In genomic region chr4:88134536-88135361, GRCh38 we compare ENCODE assay signal across 17 cellular contexts. TPM values are rescaled to one million over a fixed set of nuclear protein-coding genes. Genes with fewer than 3 reads are reported as not detected.
DNase-seq lines count a peak whose midpoint lies in the region; ATAC-seq, FAIRE-seq and TF ChIP-seq lines count a peak whose summit lies in the region.
"Had no signal": no experiment of that assay in that cellular context is flagged by ENCODE, and none has a peak within 500 bp of the region (broad histone marks: within the 10 kb centered on the region; RNA-seq: fewer than 3 reads in every experiment).

No MANE protein-coding gene starts in this region.

- peak overlapping the region; percentile 42 for H4K91ac ChIP-seq in trophoblast cell (ENCODE audit: low read depth, low read length)

- H3K4me3 Mint-ChIP-seq in activated CD4-positive, alpha-beta T cell treated with anti-CD3 and anti-CD28 coated beads, Interleukin-2, amount 10 ng/mL, durations not matched to agents 24 days and 14 days, result no peak overlapping the region
- H3K4me3 Mint-ChIP-seq: CD4-positive, CD25-positive, alpha-beta regulatory T cell had no signal

- no peak overlapping the region for H4K12ac ChIP-seq in trophoblast cell (ENCODE audit: low read depth, low read length)

- whole genome bisulfite sequencing in HepG2 (ENCODE audit: low lambda C conversion rate), result 54% methylated on average over 3 of the region's 3 CpGs
- no CpG with 5 or more reads among the region's 3 CpGs for WGBS in trophoblast cell (ENCODE audit: extremely low coverage, insufficient coverage, insufficient read length)

- no peak for TF ChIP-seq CTCF in HepG2 (CRISPR knock-in tag; IDR thresholded peaks at IDR 0.05)

- CTCF ChIA-PET in HepG2 (lab: Yijun Ruan, JAX; ENCODE audit: low intra/inter-chr PET ratio, low total read pairs), result no interaction called here

- H3K9ac ChIP-seq in HepG2 (ENCODE audit: insufficient read depth, low read depth, low read length) (no peak overlapping the region), trophoblast cell (ENCODE audit: low read length) (no peak overlapping the region)
- H3K9ac ChIP-seq: BLaER1 treated with 17β-estradiol and CSF1 and Interleukin-3, amounts not matched to agents 10 nM and 100 nM had no signal

- H3K79me2 ChIP-seq in HepG2 (ENCODE audit: insufficient read depth, low read length) (no peaks in the 10 kb centered on the region), trophoblast cell (ENCODE audit: control insufficient read depth, insufficient read depth, low read length, poor library complexity) (peaks cover 2% of the 10 kb centered on the region)

- H2BK5ac ChIP-seq in trophoblast cell (ENCODE audit: low read depth, low read length, poor library complexity), result peak overlapping the region; percentile 53

- H3K4me1 ChIP-seq in HepG2 (ENCODE audit: insufficient read depth, low read length), result peaks cover 13% of the 10 kb centered on the region
- H3K4me1 ChIP-seq in trophoblast cell (ENCODE audit: control insufficient read depth in 1 of 2, insufficient read depth in 2 of 2, low read length in 2 of 2), result peaks cover 7 to 14% of the 10 kb centered on the region in 2 experiments

- H3K4me3 ChIP-seq in HepG2 (replicated peaks in 1 of 3; ENCODE audit: insufficient read depth in 1 of 3, low read depth in 2 of 3, low read length in 3 of 3) (no peak overlapping the region), trophoblast cell (ENCODE audit: low read depth, low read length) (no peak overlapping the region)
- H3K4me3 ChIP-seq: BLaER1 treated with 17β-estradiol and CSF1 and Interleukin-3, amounts not matched to agents 10 nM and 100 nM had no signal

- H3K27ac ChIP-seq in HepG2 (ENCODE audit: extremely low read length, insufficient read depth, low read length), result no peak overlapping the region
- no peak overlapping the region for H3K27ac ChIP-seq in trophoblast cell (ENCODE audit: low read depth, low read length)
- H3K27ac ChIP-seq: 22Rv1; BLaER1 treated with 17β-estradiol and CSF1 and Interleukin-3, amounts not matched to agents 10 nM and 100 nM had no signal

- peak overlapping the region; percentile 90 for H2BK12ac ChIP-seq in trophoblast cell (ENCODE audit: low read length)

- peaks cover 2% of the 10 kb centered on the region for H3K27me3 Mint-ChIP-seq in activated CD4-positive, alpha-beta T cell treated with anti-CD3 and anti-CD28 coated beads, Interleukin-2, amount 10 ng/mL, durations not matched to agents 24 days and 14 days
- H3K27me3 Mint-ChIP-seq: CD4-positive, CD25-positive, alpha-beta regulatory T cell had no signal

- H3K18ac ChIP-seq in trophoblast cell (ENCODE audit: low read length), result peak overlapping the region; percentile 72

- H2AFZ ChIP-seq in HepG2 (ENCODE audit: low read length), result no peak overlapping the region
- H2AFZ ChIP-seq in trophoblast cell (ENCODE audit: insufficient read depth, low read length, poor library complexity), result no peak overlapping the region

- H3K4me1 Mint-ChIP-seq in activated CD4-positive, alpha-beta T cell treated with anti-CD3 and anti-CD28 coated beads, Interleukin-2, amount 10 ng/mL, durations not matched to agents 24 days and 14 days, result no peaks in the 10 kb centered on the region
- H3K4me1 Mint-ChIP-seq: CD4-positive, CD25-positive, alpha-beta regulatory T cell had no signal

- H2AK5ac ChIP-seq in trophoblast cell (ENCODE audit: low read length), result peak overlapping the region; percentile 29

- POLR2A ChIA-PET in HepG2 (lab: Yijun Ruan, JAX), result no interaction called here

- no peak for TF ChIP-seq EP300 in HepG2 (IDR thresholded peaks at IDR 0.05; ENCODE audit: low read depth in 2 of 2, low read length in 2 of 2)
- TF ChIP-seq EP300 in HepG2 (CRISPR knock-in tag; IDR thresholded peaks at IDR 0.05; ENCODE audit: borderline replicate concordance), result no peak

- no peak overlapping the region for H3K27ac Mint-ChIP-seq in activated CD4-positive, alpha-beta T cell treated with anti-CD3 and anti-CD28 coated beads, Interleukin-2, amount 10 ng/mL, durations not matched to agents 24 days and 14 days
- H3K27ac Mint-ChIP-seq: CD4-positive, CD25-positive, alpha-beta regulatory T cell had no signal

- FAIRE-seq in HepG2 (lab: Jason Lieb, UNC), result no peak
- FAIRE-seq: GM12892, H54, HTR-8/SVneo had no signal

- DNase-seq in DMS53 (lab: John Stamatoyannopoulos, UW) (peak; percentile 3), DMS53 treated with DMSO at 0.1 percent for 48 hours (lab: John Stamatoyannopoulos, UW; ENCODE audit: unreplicated experiment) (no peak), HepG2 (ENCODE audit: low spot score) (no peak), trophoblast cell (no peak), AG20443 (ENCODE audit: low spot score) (no peak), NCI-H2171 treated with DMSO at 0.1 percent for 48 hours (lab: John Stamatoyannopoulos, UW) (no peak)
- no peak for DNase-seq in activated CD4-positive, alpha-beta T cell treated with anti-CD3 and anti-CD28 coated beads, Interleukin-2, amount 10 ng/mL, durations not matched to agents 24 days and 14 days
- DNase-seq: CD4-positive, CD25-positive, alpha-beta regulatory T cell; DND-41; GDM1 had no signal

- H3K27me3 ChIP-seq in HepG2 (ENCODE audit: control insufficient read depth in 1 of 2, insufficient read depth in 2 of 2, low read length in 2 of 2) (no peaks in the 10 kb centered on the region), trophoblast cell (ENCODE audit: insufficient read depth, low read length) (no peaks in the 10 kb centered on the region)
- H3K27me3 ChIP-seq: BLaER1 treated with 17β-estradiol and CSF1 and Interleukin-3, amounts not matched to agents 10 nM and 100 nM had no signal

- no peak overlapping the region for H3K14ac ChIP-seq in trophoblast cell (ENCODE audit: low read length)

- no peaks in the 10 kb centered on the region for H3K36me3 Mint-ChIP-seq in activated CD4-positive, alpha-beta T cell treated with anti-CD3 and anti-CD28 coated beads, Interleukin-2, amount 10 ng/mL, durations not matched to agents 24 days and 14 days (ENCODE audit: low read depth)
- H3K36me3 Mint-ChIP-seq: CD4-positive, CD25-positive, alpha-beta regulatory T cell had no signal

- H4K8ac ChIP-seq in trophoblast cell (ENCODE audit: low read depth, low read length), result no peak overlapping the region

- TF ChIP-seq RAD21 in HepG2 (CRISPR knock-in tag; IDR thresholded peaks at IDR 0.05), result no peak

- ATAC-seq in HepG2 (no peak; the same call in 2 of the 3 replicates), GM19324 (IDR thresholded peaks at IDR 0.05; ENCODE audit: low FRiP score, unreplicated experiment) (no peak)
- ATAC-seq: HCT116 had no signal

- H3K4me2 ChIP-seq in HepG2 (ENCODE audit: low read depth, low read length) (no peak overlapping the region), trophoblast cell (ENCODE audit: low read length) (no peak overlapping the region)
- H3K4me2 ChIP-seq: BLaER1 treated with 17β-estradiol and CSF1 and Interleukin-3, amounts not matched to agents 10 nM and 100 nM had no signal

- TF ChIP-seq POLR2A in HepG2 (IDR thresholded peaks at IDR 0.05; ENCODE audit: insufficient read depth in 1 of 2, low read depth in 2 of 2, low read length in 2 of 2), result no peak

- H3K9me3 Mint-ChIP-seq in activated CD4-positive, alpha-beta T cell treated with anti-CD3 and anti-CD28 coated beads, Interleukin-2, amount 10 ng/mL, durations not matched to agents 24 days and 14 days, result no peaks in the 10 kb centered on the region

- peak overlapping the region; percentile 24 for H2BK120ac ChIP-seq in trophoblast cell (ENCODE audit: insufficient read depth, low read length, poor library complexity)

- H3K36me3 ChIP-seq in HepG2 (replicated peaks in 1 of 2; ENCODE audit: control insufficient read depth in 1 of 2, insufficient read depth in 2 of 2, low read length in 2 of 2) (0 out of 5 replicates have a peak, but pooled peaks cover 0 to 6% of the 10 kb centered on the region in 2 experiments), trophoblast cell (ENCODE audit: control insufficient read depth in 1 of 2, insufficient read depth in 2 of 2, low read length in 2 of 2) (peaks cover 6 to 9% of the 10 kb centered on the region in 2 experiments)
- H3K36me3 ChIP-seq: BLaER1 treated with 17β-estradiol and CSF1 and Interleukin-3, amounts not matched to agents 10 nM and 100 nM had no signal

- H3K79me1 ChIP-seq in trophoblast cell (ENCODE audit: low read length), result peaks cover 14% of the 10 kb centered on the region

- in situ Hi-C loops in HepG2 (cut with HindIII; ENCODE audit: extremely low pct_ligation_motif_present, low pct_unique_long_range_greater_than_20kb), result no loop called here

- BruUV-seq in HepG2 (replicated peaks; lab: Mats Ljungman, UMichigan), result no TSS peak

- H3K9me3 ChIP-seq in HepG2 (ENCODE audit: low read length) (no peaks in the 10 kb centered on the region), trophoblast cell (ENCODE audit: insufficient read depth, low read depth, low read length) (peaks cover 1% of the 10 kb centered on the region)

- H4K20me1 ChIP-seq in HepG2 (ENCODE audit: insufficient read depth, low read length), result no peaks in the 10 kb centered on the region
- H4K20me1 ChIP-seq: BLaER1 treated with 17β-estradiol and CSF1 and Interleukin-3, amounts not matched to agents 10 nM and 100 nM had no signal

- H3K4ac ChIP-seq in trophoblast cell (ENCODE audit: low read depth, low read length), result peak overlapping the region; percentile 75

- H3K23ac ChIP-seq in trophoblast cell (ENCODE audit: low read length), result no peak overlapping the region

- intact Hi-C loops in HepG2 (cut with micrococcal nuclease; ENCODE audit: unreplicated experiment), result no loop called here
- intact Hi-C loops in activated CD4-positive, alpha-beta T cell treated with anti-CD3 and anti-CD28 coated beads, Interleukin-2, amount 10 ng/mL, durations not matched to agents 24 days and 14 days (cut with micrococcal nuclease), result no loop called here

RNA-seq across cellular contexts. Expression of gene ABCG2, which starts 23.7 kb away (rescaled TPM):
- 13.2 and 15.7 TPM in 2 replicates for total RNA-seq in HepG2 (2016; rRNA removed; fragmentation: Illumina TruSeq; extraction: Trizol)
- 7.0 and 9.3 TPM in 2 replicates for total RNA-seq in HepG2 (2016; cell fraction: cytosol; rRNA removed; fragmentation: Illumina TruSeq; extraction: Trizol; ENCODE audit: low read depth)
- total RNA-seq in HepG2 (2016; cell fraction: insoluble cytoplasmic fraction; rRNA removed; fragmentation: Illumina TruSeq; extraction: Trizol), result 11.3 and 14.3 TPM in 2 replicates
- total RNA-seq in HepG2 (2016; cell fraction: membrane; rRNA removed; fragmentation: Illumina TruSeq; extraction: Trizol), result 8.6 and 9.3 TPM in 2 replicates
- 9.2 and 11.9 TPM in 2 replicates for total RNA-seq in HepG2 (2016; cell fraction: nucleus; rRNA removed; fragmentation: Illumina TruSeq; extraction: Trizol)
- 7.4 and 10.0 TPM in 2 replicates for polyA plus RNA-seq in HepG2 (2011; rRNA removed)
- polyA plus RNA-seq in HepG2 (2011; cell fraction: cytosol; rRNA removed), result 6.8 TPM in 2 replicates
- 2.7 and 2.9 TPM in 2 replicates for polyA plus RNA-seq in HepG2 (2011; cell fraction: nucleus; rRNA removed)
- 8.1 and 8.6 TPM in 2 replicates for polyA plus RNA-seq in HepG2 (2012)
- 2.6 and 2.9 TPM in 2 replicates for polyA plus RNA-seq in HepG2 (2016; cell fraction: cytosol; fragmentation: Illumina TruSeq; extraction: Trizol; ENCODE audit: low read depth)
- 6.5 and 8.8 TPM in 2 replicates for polyA plus RNA-seq in HepG2 (2016; cell fraction: insoluble cytoplasmic fraction; fragmentation: Illumina TruSeq; extraction: Trizol; ENCODE audit: low read depth)
- 3.4 and 3.6 TPM in 2 replicates for polyA plus RNA-seq in HepG2 (2016; cell fraction: membrane; fragmentation: Illumina TruSeq; extraction: Trizol; ENCODE audit: low read depth)
- 7.0 and 10.3 TPM in 2 replicates for polyA plus RNA-seq in HepG2 (2016; cell fraction: nucleus; fragmentation: Illumina TruSeq; extraction: Trizol; ENCODE audit: insufficient read depth, low read depth)
- polyA minus RNA-seq in HepG2 (2011; rRNA and poly(A)+ RNA removed; ENCODE audit: low replicate concordance), result 6.0 and 8.6 TPM in 2 replicates
- 8.2 and 9.8 TPM in 2 replicates for polyA minus RNA-seq in HepG2 (2011; cell fraction: cytosol; rRNA and poly(A)+ RNA removed)
- 7.9 and 9.6 TPM in 2 replicates for polyA minus RNA-seq in HepG2 (2011; cell fraction: nucleus; rRNA and poly(A)+ RNA removed)
- polyA plus RNA-seq in trophoblast cell (2013), result 35.7 and 36.7 TPM in 2 replicates
- 0.56 and 0.76 TPM in 2 replicates for total RNA-seq in activated CD4-positive, alpha-beta T cell treated with anti-CD3 and anti-CD28 coated beads, Interleukin-2, amount 10 ng/mL, durations not matched to agents 24 days and 14 days
